ENCODE assay signal across 16 cellular contexts in genomic region chr3:147218976-147219375, GRCh38.
"Had no signal": no experiment of that assay in that cellular context is flagged by ENCODE, and none has a peak within 500 bp of the region (broad histone marks: within the 10 kb centered on the region; RNA-seq: fewer than 3 reads in every experiment).

No MANE protein-coding gene starts in this region.

- ATAC-seq: activated CD8-positive, alpha-beta T cell treated with anti-CD3 and anti-CD28 coated beads, Interleukin-2, amount 10 ng/mL, durations not matched to agents 7 days and 5 days; activated T-helper 17 cell treated with anti-CD3 and anti-CD28 coated beads, Interleukin-2, amount 50 U/mL, for 72 hours; upper lobe of right lung had no signal

- FAIRE-seq: kidney had no signal

- H2AFZ ChIP-seq: hepatocyte had no signal

- H3K27ac Mint-ChIP-seq: activated CD8-positive, alpha-beta T cell treated with anti-CD3 and anti-CD28 coated beads, Interleukin-2, amount 10 ng/mL, durations not matched to agents 7 days and 5 days; activated naive CD4-positive, alpha-beta T cell treated with anti-CD3 and anti-CD28 coated beads for 36 hours; activated T-helper 17 cell treated with anti-CD3 and anti-CD28 coated beads, Interleukin-2, amount 50 U/mL, for 72 hours had no signal

- H3K27ac ChIP-seq: adrenal gland, hepatocyte, right atrium auricular region, upper lobe of right lung had no signal

- H3K36me3 ChIP-seq: adrenal gland, right atrium auricular region, upper lobe of right lung had no signal

- H3K9me3 Mint-ChIP-seq: activated T-helper 17 cell treated with anti-CD3 and anti-CD28 coated beads, Interleukin-2, amount 50 U/mL, for 72 hours; neural crest cell had no signal

- H3K9me3 ChIP-seq: adrenal gland, right atrium auricular region, upper lobe of right lung had no signal

- H3K4me1 ChIP-seq: adrenal gland, right atrium auricular region, upper lobe of right lung had no signal

- DNase-seq: activated CD4-positive, alpha-beta T cell treated with anti-CD3 and anti-CD28 coated beads for 4 hours; activated CD8-positive, alpha-beta T cell treated with anti-CD3 and anti-CD28 coated beads, Interleukin-2, amount 10 ng/mL, durations not matched to agents 7 days and 5 days; activated naive CD4-positive, alpha-beta T cell treated with anti-CD3 and anti-CD28 coated beads for 36 hours; adrenal gland; central memory CD4-positive, alpha-beta T cell; cortex of kidney; effector CD8-positive, alpha-beta T cell; kidney; stimulated activated CD4-positive, alpha-beta T cell treated with anti-CD3 and anti-CD28 coated beads, Interleukin-12 subunit alpha, Interleukin-12 subunit beta, amount 100 ng/mL, for 4 hours; stimulated activated naive CD4-positive, alpha-beta T cell treated with Interleukin-2 at 50 U/mL for 16 hours; T-helper 9 cell; upper lobe of right lung had no signal

- H3K79me2 ChIP-seq: hepatocyte had no signal

- H3K4me2 ChIP-seq: hepatocyte had no signal

- H3K4me1 Mint-ChIP-seq: activated T-helper 17 cell treated with anti-CD3 and anti-CD28 coated beads, Interleukin-2, amount 50 U/mL, for 72 hours; neural crest cell had no signal

- H3K4me3 Mint-ChIP-seq: activated CD8-positive, alpha-beta T cell treated with anti-CD3 and anti-CD28 coated beads, Interleukin-2, amount 10 ng/mL, durations not matched to agents 7 days and 5 days; activated naive CD4-positive, alpha-beta T cell treated with anti-CD3 and anti-CD28 coated beads for 36 hours; activated T-helper 17 cell treated with anti-CD3 and anti-CD28 coated beads, Interleukin-2, amount 50 U/mL, for 72 hours; neural crest cell had no signal

- H3K27me3 Mint-ChIP-seq: activated T-helper 17 cell treated with anti-CD3 and anti-CD28 coated beads, Interleukin-2, amount 50 U/mL, for 72 hours had no signal

- H3K27me3 ChIP-seq: adrenal gland, hepatocyte, right atrium auricular region, upper lobe of right lung had no signal

- H3K4me3 ChIP-seq: adrenal gland, hepatocyte, right atrium auricular region, upper lobe of right lung had no signal
